Comparison of ENCODE assay signal across 13 cellular contexts in the genomic region with DNA sequence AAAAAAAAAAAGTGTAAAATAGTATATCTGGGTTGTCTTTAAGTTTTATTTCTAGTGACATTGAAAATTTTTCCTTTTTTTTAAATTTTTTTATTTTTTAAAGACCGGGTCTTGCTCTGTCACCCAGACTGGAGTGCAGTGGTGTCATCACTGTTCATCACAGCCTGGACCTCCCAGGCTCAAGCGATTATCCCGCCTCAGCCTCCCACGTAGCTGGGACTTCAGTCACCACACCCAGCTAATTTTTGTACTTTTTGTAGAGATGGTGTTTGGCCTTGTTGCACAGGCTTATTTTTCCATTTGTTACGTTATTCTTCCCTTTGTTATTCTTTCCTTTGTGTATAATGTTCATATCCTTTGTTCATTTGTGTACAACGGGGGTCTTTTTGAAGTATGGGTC. TPM values are rescaled to one million over a fixed set of nuclear protein-coding genes. Genes with fewer than 3 reads are reported as not detected.
DNase-seq lines count a peak whose midpoint lies in the region; ATAC-seq and TF ChIP-seq lines count a peak whose summit lies in the region.
"Had no signal": no experiment of that assay in that cellular context is flagged by ENCODE, and none has a peak within 500 bp of the region (broad histone marks: within the 10 kb centered on the region; RNA-seq: fewer than 3 reads in every experiment).

No MANE protein-coding gene starts in this region.

- peaks cover 39% of the 10 kb centered on the region for H3K4me1 ChIP-seq in RWPE2 (ENCODE audit: insufficient read depth, poor library complexity, severe bottlenecking)

- peak; percentile 29 for DNase-seq in activated CD4-positive, alpha-beta T cell treated with anti-CD3 and anti-CD28 coated beads for 36 hours
- no peak for DNase-seq in activated CD4-positive, alpha-beta T cell treated with anti-CD3 and anti-CD28 coated beads, Interleukin-2, amount 50 U/mL, for 1 hour
- no peak for DNase-seq in RWPE2 (ENCODE audit: low spot score)
- DNase-seq in central memory CD8-positive, alpha-beta T cell (ENCODE audit: low spot score in 2 of 2): no peak
- DNase-seq in progenitor cell of endocrine pancreas (ENCODE audit: low spot score, unreplicated experiment): no peak
- DNase-seq in NCI-H69 (lab: John Stamatoyannopoulos, UW): no peak
- DNase-seq in amniotic stem cell (lab: John Stamatoyannopoulos, UW): no peak
- DNase-seq: H9, heart right ventricle, MM.1S, small intestine, tibial artery had no signal

- peaks cover 34% of the 10 kb centered on the region for H3K36me3 ChIP-seq in RWPE2 (ENCODE audit: low read depth)

- no peaks in the 10 kb centered on the region for H3K27me3 Mint-ChIP-seq in activated CD4-positive, alpha-beta T cell treated with anti-CD3 and anti-CD28 coated beads for 36 hours
- H3K27me3 Mint-ChIP-seq in central memory CD8-positive, alpha-beta T cell: no peaks in the 10 kb centered on the region
- H3K27me3 Mint-ChIP-seq in progenitor cell of endocrine pancreas: no peaks in the 10 kb centered on the region

- H3K9me3 ChIP-seq in RWPE2 (ENCODE audit: severe bottlenecking): no peaks in the 10 kb centered on the region
- H3K9me3 ChIP-seq: heart right ventricle, tibial artery had no signal

- no peaks in the 10 kb centered on the region for H3K9me3 Mint-ChIP-seq in activated CD4-positive, alpha-beta T cell treated with anti-CD3 and anti-CD28 coated beads for 36 hours (ENCODE audit: low read depth)
- H3K9me3 Mint-ChIP-seq in central memory CD8-positive, alpha-beta T cell: no peaks in the 10 kb centered on the region
- no peaks in the 10 kb centered on the region for H3K9me3 Mint-ChIP-seq in progenitor cell of endocrine pancreas (ENCODE audit: low read depth)

- peaks cover 88% of the 10 kb centered on the region for H3K4me1 Mint-ChIP-seq in activated CD4-positive, alpha-beta T cell treated with anti-CD3 and anti-CD28 coated beads for 36 hours
- peaks cover 89% of the 10 kb centered on the region for H3K4me1 Mint-ChIP-seq in central memory CD8-positive, alpha-beta T cell
- H3K4me1 Mint-ChIP-seq in progenitor cell of endocrine pancreas (ENCODE audit: low read depth): peaks cover 31% of the 10 kb centered on the region

- POLR2A ChIA-PET in activated CD4-positive, alpha-beta T cell treated with anti-CD3 and anti-CD28 coated beads for 36 hours (lab: Charles Lee): interaction anchor here (1.0 to 2.7 kb wide), 5 partner anchors 12 to 29 kb away, joined by 3 to 18 read pairs (median 3); no protein-coding TSS in a partner anchor

- peak overlapping the region; percentile 22 for H3K27ac ChIP-seq in RWPE2 (ENCODE audit: poor library complexity, severe bottlenecking)
- H3K27ac ChIP-seq: tibial artery had no signal

- peaks cover 39% of the 10 kb centered on the region for H3K36me3 Mint-ChIP-seq in activated CD4-positive, alpha-beta T cell treated with anti-CD3 and anti-CD28 coated beads for 36 hours (ENCODE audit: low read depth)
- H3K36me3 Mint-ChIP-seq in central memory CD8-positive, alpha-beta T cell (ENCODE audit: insufficient read depth): peaks cover 39% of the 10 kb centered on the region
- H3K36me3 Mint-ChIP-seq in progenitor cell of endocrine pancreas (ENCODE audit: insufficient read depth): peaks cover 14% of the 10 kb centered on the region

- intact Hi-C loops in activated CD4-positive, alpha-beta T cell treated with anti-CD3 and anti-CD28 coated beads for 36 hours (cut with DNase I, micrococcal nuclease): loop anchor here in 1 of 2 experiments (1.0 to 2.0 kb wide), 2 partner anchors 12 to 15 kb away; no protein-coding TSS in a partner anchor

- no peaks in the 10 kb centered on the region for H3K27me3 ChIP-seq in RWPE2 (ENCODE audit: insufficient read depth, poor library complexity, severe bottlenecking)
- H3K27me3 ChIP-seq: heart right ventricle, tibial artery had no signal

- no peak overlapping the region for H3K4me3 ChIP-seq in RWPE2 (ENCODE audit: severe bottlenecking)
- H3K4me3 ChIP-seq: heart right ventricle, tibial artery had no signal

- CTCF ChIA-PET in activated CD4-positive, alpha-beta T cell treated with anti-CD3 and anti-CD28 coated beads for 36 hours (lab: Charles Lee): interaction anchor here (1.2 to 9.0 kb wide), 7 partner anchors 10 to 40 kb away, joined by 4 to 122 read pairs (median 10); no protein-coding TSS in a partner anchor

- peak overlapping the region; percentile 46 for H3K4me3 Mint-ChIP-seq in activated CD4-positive, alpha-beta T cell treated with anti-CD3 and anti-CD28 coated beads for 36 hours
- H3K4me3 Mint-ChIP-seq in central memory CD8-positive, alpha-beta T cell: peak overlapping the region; percentile 66
- H3K4me3 Mint-ChIP-seq in progenitor cell of endocrine pancreas (ENCODE audit: low read depth): no peak overlapping the region
- H3K4me3 Mint-ChIP-seq: H9 had no signal

- H3K27ac Mint-ChIP-seq in activated CD4-positive, alpha-beta T cell treated with anti-CD3 and anti-CD28 coated beads for 36 hours: peak overlapping the region; percentile 96
- peak overlapping the region; percentile 74 for H3K27ac Mint-ChIP-seq in central memory CD8-positive, alpha-beta T cell (ENCODE audit: low read depth)
- peak overlapping the region; percentile 28 for H3K27ac Mint-ChIP-seq in progenitor cell of endocrine pancreas

- no peak for ATAC-seq in activated CD4-positive, alpha-beta T cell treated with anti-CD3 and anti-CD28 coated beads for 36 hours
- ATAC-seq in RWPE2 (ENCODE audit: low read depth) (no peak), GM21381 (IDR thresholded peaks at IDR 0.05; ENCODE audit: unreplicated experiment) (no peak)
- no peak for ATAC-seq in central memory CD8-positive, alpha-beta T cell (replicated peaks; ENCODE audit: extremely low read depth, poor library complexity, severe bottlenecking)
- ATAC-seq: heart right ventricle had no signal

- no peak for TF ChIP-seq CTCF in RWPE2 (IDR thresholded peaks at IDR 0.05; ENCODE audit: poor library complexity, severe bottlenecking)
- TF ChIP-seq CTCF in progenitor cell of endocrine pancreas (IDR thresholded peaks at IDR 0.05; ENCODE audit: unreplicated experiment): no peak

RNA-seq across cellular contexts. Expression of a gene that starts 30.1 kb away (rescaled TPM):
- total RNA-seq in activated CD4-positive, alpha-beta T cell treated with anti-CD3 and anti-CD28 coated beads for 36 hours: 10 to 100 TPM; 37.6 to 43.8 TPM
- total RNA-seq in progenitor cell of endocrine pancreas: 126 TPM in 2 replicates

RNA-seq across cellular contexts. Expression of a gene that starts 53.5 kb away (rescaled TPM):
- under 1 TPM in 1 of 2 experiments, not detected in 1; 0.11 TPM for total RNA-seq in activated CD4-positive, alpha-beta T cell treated with anti-CD3 and anti-CD28 coated beads for 36 hours
- 0.11 and 0.12 TPM in 2 replicates for total RNA-seq in progenitor cell of endocrine pancreas
- total RNA-seq: heart right ventricle had no signal

Comparison
In these comparisons a context has a peak if more than half of its experiments do, and no peak if none do; other contexts are left out.
1. H3K27ac Mint-ChIP-seq: peak in every context shown above with its lines; median percentile 96 in activated CD4-positive, alpha-beta T cell treated with anti-CD3 and anti-CD28 coated beads for 36 hours; 74 in central memory CD8-positive, alpha-beta T cell; 28 in progenitor cell of endocrine pancreas.